Comparison of ENCODE assay signal across 15 cellular contexts in the genomic region with DNA sequence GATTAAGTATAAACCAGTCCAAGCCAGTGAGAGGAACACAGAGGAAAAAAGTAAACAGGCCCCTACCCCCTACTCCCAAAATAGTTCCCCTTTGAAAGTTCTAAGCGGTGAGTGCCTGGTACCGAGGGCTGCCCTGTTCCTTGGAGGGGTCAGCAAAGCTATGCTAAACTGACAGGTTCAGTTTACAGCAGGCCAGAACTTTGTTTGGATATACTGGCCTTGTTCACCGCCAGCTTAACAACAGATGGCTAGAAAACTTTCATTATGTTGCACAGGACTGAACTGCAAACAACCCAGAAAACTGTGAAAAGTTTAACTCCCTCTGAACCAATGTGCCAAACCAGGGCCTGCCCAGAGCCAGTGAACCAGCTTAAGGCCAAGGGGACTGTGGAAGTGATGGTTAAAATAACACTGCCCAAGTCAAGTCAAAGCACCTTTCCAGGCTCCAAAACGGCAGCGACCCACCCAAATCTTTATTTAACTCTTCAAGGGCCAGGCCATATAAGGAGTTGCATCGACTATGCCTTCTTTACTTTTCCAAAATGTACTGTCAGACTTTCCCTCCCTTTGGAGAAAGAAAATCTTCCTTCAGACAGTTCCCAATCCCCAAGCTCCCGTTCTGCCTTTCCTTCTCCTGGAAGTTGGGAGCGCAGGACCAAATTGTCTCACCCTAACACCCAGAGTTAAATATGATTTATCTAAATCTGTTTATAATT.
DNase-seq lines count a peak whose midpoint lies in the region; ATAC-seq and TF ChIP-seq lines count a peak whose summit lies in the region.
"Had no signal": no experiment of that assay in that cellular context is flagged by ENCODE, and none has a peak within 500 bp of the region (broad histone marks: within the 10 kb centered on the region; RNA-seq: fewer than 3 reads in every experiment).

No MANE protein-coding gene starts in this region.

- H3K4me1 ChIP-seq in colonic mucosa (peaks cover 7% of the 10 kb centered on the region), muscle layer of colon (ENCODE audit: insufficient read depth, low read length) (peaks cover 63% of the 10 kb centered on the region), thyroid gland (peaks cover 52 to 74% of the 10 kb centered on the region in 2 donors)

- H3K27ac Mint-ChIP-seq in activated naive CD4-positive, alpha-beta T cell treated with anti-CD3 and anti-CD28 coated beads for 36 hours, result peak overlapping the region; percentile 62
- H3K27ac Mint-ChIP-seq: HFFc6; T-helper 1 cell treated with Interleukin-12 subunit alpha and Interleukin-12 subunit beta and Interleukin-4 antibody, amounts not matched to agents 30 μg/mL and 1 μg/mL, for 36 hours had no signal

- H3K9ac ChIP-seq in colonic mucosa (ENCODE audit: low read depth in 2 of 2, low read length in 2 of 2) (peak overlapping the region; percentile 39 to 52), muscle layer of colon (ENCODE audit: low read length) (peak overlapping the region; percentile 65)

- peaks cover 77% of the 10 kb centered on the region for H3K4me1 Mint-ChIP-seq in activated naive CD4-positive, alpha-beta T cell treated with anti-CD3 and anti-CD28 coated beads for 36 hours (ENCODE audit: low read depth)

- intact Hi-C loops in activated naive CD4-positive, alpha-beta T cell treated with anti-CD3 and anti-CD28 coated beads for 36 hours (cut with micrococcal nuclease), result no loop called here
- intact Hi-C loops in colonic mucosa (cut with DNase I), result no loop called here
- intact Hi-C loops in thyroid gland (cut with DNase I), result no loop called here

- no peak overlapping the region for H3K4me3 Mint-ChIP-seq in activated naive CD4-positive, alpha-beta T cell treated with anti-CD3 and anti-CD28 coated beads for 36 hours
- H3K4me3 Mint-ChIP-seq: HFFc6; T-helper 1 cell treated with Interleukin-12 subunit alpha and Interleukin-12 subunit beta and Interleukin-4 antibody, amounts not matched to agents 30 μg/mL and 1 μg/mL, for 36 hours had no signal

- H3K4me3 ChIP-seq in colonic mucosa, result no peak overlapping the region
- peak overlapping the region in 1 of 2 donors; percentile 29 for H3K4me3 ChIP-seq in muscle layer of colon (ENCODE audit: low read depth in 1 of 2, low read length in 2 of 2)
- no peak overlapping the region for H3K4me3 ChIP-seq in thyroid gland (replicated peaks in 1 of 3)

- H3K27me3 Mint-ChIP-seq in activated naive CD4-positive, alpha-beta T cell treated with anti-CD3 and anti-CD28 coated beads for 36 hours (ENCODE audit: low read depth), result no peaks in the 10 kb centered on the region

- no peaks in the 10 kb centered on the region for H3K9me3 ChIP-seq in colonic mucosa
- no peaks in the 10 kb centered on the region for H3K9me3 ChIP-seq in muscle layer of colon (ENCODE audit: low read length)
- H3K9me3 ChIP-seq in thyroid gland, result no peaks in the 10 kb centered on the region

- DNase-seq in activated naive CD4-positive, alpha-beta T cell treated with anti-CD3 and anti-CD28 coated beads for 36 hours, result no peak
- no peak for DNase-seq in activated naive CD4-positive, alpha-beta T cell treated with Interleukin-2 at 50 U/mL for 16 hours
- DNase-seq in colonic mucosa (no peak), thyroid gland (no peak), NCI-H2107 (lab: John Stamatoyannopoulos, UW) (no peak)
- DNase-seq: DMS79; HFFc6; Kasumi-1; NCI-H2029; nucleus accumbens; stimulated activated CD4-positive, alpha-beta T cell treated with anti-CD3 and anti-CD28 coated beads, Interleukin-2, amount 100 ng/mL, for 48 hours had no signal

- peaks cover 2% of the 10 kb centered on the region for H3K36me3 Mint-ChIP-seq in activated naive CD4-positive, alpha-beta T cell treated with anti-CD3 and anti-CD28 coated beads for 36 hours (ENCODE audit: low read depth)

- CTCF ChIA-PET in activated naive CD4-positive, alpha-beta T cell treated with anti-CD3 and anti-CD28 coated beads for 36 hours (lab: Charles Lee), result interaction anchor here (0.7 kb wide), 1 partner anchor 307 kb away, joined by 3 read pairs; no protein-coding TSS in a partner anchor

- H3K27me3 ChIP-seq in colonic mucosa, result no peaks in the 10 kb centered on the region
- H3K27me3 ChIP-seq in muscle layer of colon (ENCODE audit: control insufficient read depth in 1 of 2, insufficient read depth in 2 of 2, low read length in 2 of 2), result no peaks in the 10 kb centered on the region
- H3K27me3 ChIP-seq in thyroid gland, result no peaks in the 10 kb centered on the region

- no peaks in the 10 kb centered on the region for H3K36me3 ChIP-seq in colonic mucosa
- H3K36me3 ChIP-seq in muscle layer of colon (ENCODE audit: insufficient read depth, low read length), result no peaks in the 10 kb centered on the region
- H3K36me3 ChIP-seq in thyroid gland, result no peaks in the 10 kb centered on the region

- no peak for TF ChIP-seq POLR2A in thyroid gland (IDR thresholded peaks at IDR 0.05)

- WGBS in thyroid gland, 2 donors, result 56 to 58% methylated on average over 8 of the region's 8 CpGs

- TF ChIP-seq CTCF in colonic mucosa (IDR thresholded peaks at IDR 0.05) (no peak), thyroid gland (IDR thresholded peaks at IDR 0.05) (no peak)

- H3K9me3 Mint-ChIP-seq in activated naive CD4-positive, alpha-beta T cell treated with anti-CD3 and anti-CD28 coated beads for 36 hours, result no peaks in the 10 kb centered on the region
- H3K9me3 Mint-ChIP-seq: HFFc6; T-helper 1 cell treated with Interleukin-12 subunit alpha and Interleukin-12 subunit beta and Interleukin-4 antibody, amounts not matched to agents 30 μg/mL and 1 μg/mL, for 36 hours had no signal

- no peak for ATAC-seq in GM18861 (IDR thresholded peaks at IDR 0.05; ENCODE audit: unreplicated experiment)
- no peak for ATAC-seq in HG03139 (IDR thresholded peaks at IDR 0.05; ENCODE audit: unreplicated experiment)

- H3K27ac ChIP-seq in colonic mucosa, result peak overlapping the region; percentile 82
- peak overlapping the region; percentile 71 for H3K27ac ChIP-seq in muscle layer of colon (ENCODE audit: low read depth, low read length)
- H3K27ac ChIP-seq in thyroid gland, result peak overlapping the region in 2 of 3 donors; percentile 12 to 31

Comparison
In these comparisons a context has a peak if more than half of its experiments do, and no peak if none do; other contexts are left out.
1. H3K27ac ChIP-seq: peak in every context shown above with its lines; median percentile 82 in colonic mucosa; 71 in muscle layer of colon; 22 in thyroid gland.